In genomic region chr18:29753379-29753778, GRCh38 we compare ENCODE assay signal across 2 cellular contexts.
A peak's percentile ranks its signal among the peaks of the same experiment; 100 is the strongest.
TF ChIP-seq lines count a peak whose summit lies in the region.

No MANE protein-coding gene starts in this region.

TF ChIP-seq in IMR-90, 13 proteins besides CTCF, POLR2A, EP300 and RAD21:
- TF ChIP-seq MAFK (IDR thresholded peaks at IDR 0.05; ENCODE audit: low read depth, low read length) (no peak), RFX5 (IDR thresholded peaks at IDR 0.05; ENCODE audit: low read depth, low read length) (no peak), FOS (IDR thresholded peaks at IDR 0.05; ENCODE audit: low read depth, low read length) (peak; percentile 38; the same call in 1 of the 2 replicates), CHD1 (IDR thresholded peaks at IDR 0.05; ENCODE audit: low read depth, low read length) (no peak), NFE2L2 (IDR thresholded peaks at IDR 0.05; ENCODE audit: low read depth, low read length) (peak; percentile 78), RCOR1 (IDR thresholded peaks at IDR 0.05; ENCODE audit: insufficient replicate concordance, low read length) (no peak), CEBPB (IDR thresholded peaks at IDR 0.05; ENCODE audit: low read depth, low read length) (no peak), BHLHE40 (IDR thresholded peaks at IDR 0.05; ENCODE audit: low read depth, low read length) (0 out of 2 replicates have a peak, but pooled peaks have one; percentile 7), MXI1 (IDR thresholded peaks at IDR 0.05; ENCODE audit: borderline replicate concordance, low read depth, low read length) (no peak)

TF ChIP-seq in GM23338, 12 proteins besides CTCF, POLR2A, EP300 and RAD21:
- TF ChIP-seq EZH2phosphoT487 (IDR thresholded peaks at IDR 0.05; ENCODE audit: unreplicated experiment) (no peak), ZNF114 (CRISPR knock-in tag; IDR thresholded peaks at IDR 0.05) (no peak), JUNB (IDR thresholded peaks at IDR 0.05; ENCODE audit: unreplicated experiment) (no peak), CREB1 (CRISPR knock-in tag; IDR thresholded peaks at IDR 0.05; ENCODE audit: low read depth) (no peak), POLR2AphosphoS5 (IDR thresholded peaks at IDR 0.05; ENCODE audit: low read depth) (no peak), NANOG (IDR thresholded peaks at IDR 0.05; ENCODE audit: borderline replicate concordance) (no peak), ZNF331 (CRISPR knock-in tag; IDR thresholded peaks at IDR 0.05; ENCODE audit: low read depth) (no peak), EZH2 (IDR thresholded peaks at IDR 0.05; ENCODE audit: low read depth, unreplicated experiment) (no peak), STAT1 (IDR thresholded peaks at IDR 0.05; ENCODE audit: unreplicated experiment) (no peak)
- TF ChIP-seq, protein P1, sequence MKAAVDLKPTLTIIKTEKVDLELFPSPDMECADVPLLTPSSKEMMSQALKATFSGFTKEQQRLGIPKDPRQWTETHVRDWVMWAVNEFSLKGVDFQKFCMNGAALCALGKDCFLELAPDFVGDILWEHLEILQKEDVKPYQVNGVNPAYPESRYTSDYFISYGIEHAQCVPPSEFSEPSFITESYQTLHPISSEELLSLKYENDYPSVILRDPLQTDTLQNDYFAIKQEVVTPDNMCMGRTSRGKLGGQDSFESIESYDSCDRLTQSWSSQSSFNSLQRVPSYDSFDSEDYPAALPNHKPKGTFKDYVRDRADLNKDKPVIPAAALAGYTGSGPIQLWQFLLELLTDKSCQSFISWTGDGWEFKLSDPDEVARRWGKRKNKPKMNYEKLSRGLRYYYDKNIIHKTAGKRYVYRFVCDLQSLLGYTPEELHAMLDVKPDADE (IDR thresholded peaks at IDR 0.05) = no peak
- TF ChIP-seq, protein P2, sequence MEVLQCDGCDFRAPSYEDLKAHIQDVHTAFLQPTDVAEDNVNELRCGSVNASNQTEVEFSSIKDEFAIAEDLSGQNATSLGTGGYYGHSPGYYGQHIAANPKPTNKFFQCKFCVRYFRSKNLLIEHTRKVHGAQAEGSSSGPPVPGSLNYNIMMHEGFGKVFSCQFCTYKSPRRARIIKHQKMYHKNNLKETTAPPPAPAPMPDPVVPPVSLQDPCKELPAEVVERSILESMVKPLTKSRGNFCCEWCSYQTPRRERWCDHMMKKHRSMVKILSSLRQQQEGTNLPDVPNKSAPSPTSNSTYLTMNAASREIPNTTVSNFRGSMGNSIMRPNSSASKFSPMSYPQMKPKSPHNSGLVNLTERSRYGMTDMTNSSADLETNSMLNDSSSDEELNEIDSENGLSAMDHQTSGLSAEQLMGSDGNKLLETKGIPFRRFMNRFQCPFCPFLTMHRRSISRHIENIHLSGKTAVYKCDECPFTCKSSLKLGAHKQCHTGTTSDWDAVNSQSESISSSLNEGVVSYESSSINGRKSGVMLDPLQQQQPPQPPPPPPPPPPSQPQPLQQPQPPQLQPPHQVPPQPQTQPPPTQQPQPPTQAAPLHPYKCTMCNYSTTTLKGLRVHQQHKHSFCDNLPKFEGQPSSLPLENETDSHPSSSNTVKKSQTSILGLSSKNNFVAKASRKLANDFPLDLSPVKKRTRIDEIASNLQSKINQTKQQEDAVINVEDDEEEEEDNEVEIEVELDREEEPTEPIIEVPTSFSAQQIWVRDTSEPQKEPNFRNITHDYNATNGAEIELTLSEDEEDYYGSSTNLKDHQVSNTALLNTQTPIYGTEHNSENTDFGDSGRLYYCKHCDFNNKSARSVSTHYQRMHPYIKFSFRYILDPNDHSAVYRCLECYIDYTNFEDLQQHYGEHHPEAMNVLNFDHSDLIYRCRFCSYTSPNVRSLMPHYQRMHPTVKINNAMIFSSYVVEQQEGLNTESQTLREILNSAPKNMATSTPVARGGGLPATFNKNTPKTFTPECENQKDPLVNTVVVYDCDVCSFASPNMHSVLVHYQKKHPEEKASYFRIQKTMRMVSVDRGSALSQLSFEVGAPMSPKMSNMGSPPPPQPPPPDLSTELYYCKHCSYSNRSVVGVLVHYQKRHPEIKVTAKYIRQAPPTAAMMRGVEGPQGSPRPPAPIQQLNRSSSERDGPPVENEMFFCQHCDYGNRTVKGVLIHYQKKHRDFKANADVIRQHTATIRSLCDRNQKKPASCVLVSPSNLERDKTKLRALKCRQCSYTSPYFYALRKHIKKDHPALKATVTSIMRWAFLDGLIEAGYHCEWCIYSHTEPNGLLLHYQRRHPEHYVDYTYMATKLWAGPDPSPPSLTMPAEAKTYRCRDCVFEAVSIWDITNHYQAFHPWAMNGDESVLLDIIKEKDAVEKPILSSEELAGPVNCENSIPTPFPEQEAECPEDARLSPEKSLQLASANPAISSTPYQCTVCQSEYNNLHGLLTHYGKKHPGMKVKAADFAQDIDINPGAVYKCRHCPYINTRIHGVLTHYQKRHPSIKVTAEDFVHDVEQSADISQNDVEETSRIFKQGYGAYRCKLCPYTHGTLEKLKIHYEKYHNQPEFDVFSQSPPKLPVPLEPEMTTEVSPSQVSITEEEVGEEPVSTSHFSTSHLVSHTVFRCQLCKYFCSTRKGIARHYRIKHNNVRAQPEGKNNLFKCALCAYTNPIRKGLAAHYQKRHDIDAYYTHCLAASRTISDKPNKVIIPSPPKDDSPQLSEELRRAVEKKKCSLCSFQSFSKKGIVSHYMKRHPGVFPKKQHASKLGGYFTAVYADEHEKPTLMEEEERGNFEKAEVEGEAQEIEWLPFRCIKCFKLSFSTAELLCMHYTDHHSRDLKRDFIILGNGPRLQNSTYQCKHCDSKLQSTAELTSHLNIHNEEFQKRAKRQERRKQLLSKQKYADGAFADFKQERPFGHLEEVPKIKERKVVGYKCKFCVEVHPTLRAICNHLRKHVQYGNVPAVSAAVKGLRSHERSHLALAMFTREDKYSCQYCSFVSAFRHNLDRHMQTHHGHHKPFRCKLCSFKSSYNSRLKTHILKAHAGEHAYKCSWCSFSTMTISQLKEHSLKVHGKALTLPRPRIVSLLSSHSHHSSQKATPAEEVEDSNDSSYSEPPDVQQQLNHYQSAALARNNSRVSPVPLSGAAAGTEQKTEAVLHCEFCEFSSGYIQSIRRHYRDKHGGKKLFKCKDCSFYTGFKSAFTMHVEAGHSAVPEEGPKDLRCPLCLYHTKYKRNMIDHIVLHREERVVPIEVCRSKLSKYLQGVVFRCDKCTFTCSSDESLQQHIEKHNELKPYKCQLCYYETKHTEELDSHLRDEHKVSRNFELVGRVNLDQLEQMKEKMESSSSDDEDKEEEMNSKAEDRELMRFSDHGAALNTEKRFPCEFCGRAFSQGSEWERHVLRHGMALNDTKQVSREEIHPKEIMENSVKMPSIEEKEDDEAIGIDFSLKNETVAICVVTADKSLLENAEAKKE (CRISPR knock-in tag; IDR thresholded peaks at IDR 0.05) = no peak
- TF ChIP-seq, protein P3, sequence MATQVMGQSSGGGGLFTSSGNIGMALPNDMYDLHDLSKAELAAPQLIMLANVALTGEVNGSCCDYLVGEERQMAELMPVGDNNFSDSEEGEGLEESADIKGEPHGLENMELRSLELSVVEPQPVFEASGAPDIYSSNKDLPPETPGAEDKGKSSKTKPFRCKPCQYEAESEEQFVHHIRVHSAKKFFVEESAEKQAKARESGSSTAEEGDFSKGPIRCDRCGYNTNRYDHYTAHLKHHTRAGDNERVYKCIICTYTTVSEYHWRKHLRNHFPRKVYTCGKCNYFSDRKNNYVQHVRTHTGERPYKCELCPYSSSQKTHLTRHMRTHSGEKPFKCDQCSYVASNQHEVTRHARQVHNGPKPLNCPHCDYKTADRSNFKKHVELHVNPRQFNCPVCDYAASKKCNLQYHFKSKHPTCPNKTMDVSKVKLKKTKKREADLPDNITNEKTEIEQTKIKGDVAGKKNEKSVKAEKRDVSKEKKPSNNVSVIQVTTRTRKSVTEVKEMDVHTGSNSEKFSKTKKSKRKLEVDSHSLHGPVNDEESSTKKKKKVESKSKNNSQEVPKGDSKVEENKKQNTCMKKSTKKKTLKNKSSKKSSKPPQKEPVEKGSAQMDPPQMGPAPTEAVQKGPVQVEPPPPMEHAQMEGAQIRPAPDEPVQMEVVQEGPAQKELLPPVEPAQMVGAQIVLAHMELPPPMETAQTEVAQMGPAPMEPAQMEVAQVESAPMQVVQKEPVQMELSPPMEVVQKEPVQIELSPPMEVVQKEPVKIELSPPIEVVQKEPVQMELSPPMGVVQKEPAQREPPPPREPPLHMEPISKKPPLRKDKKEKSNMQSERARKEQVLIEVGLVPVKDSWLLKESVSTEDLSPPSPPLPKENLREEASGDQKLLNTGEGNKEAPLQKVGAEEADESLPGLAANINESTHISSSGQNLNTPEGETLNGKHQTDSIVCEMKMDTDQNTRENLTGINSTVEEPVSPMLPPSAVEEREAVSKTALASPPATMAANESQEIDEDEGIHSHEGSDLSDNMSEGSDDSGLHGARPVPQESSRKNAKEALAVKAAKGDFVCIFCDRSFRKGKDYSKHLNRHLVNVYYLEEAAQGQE (IDR thresholded peaks at IDR 0.05; ENCODE audit: unreplicated experiment) = no peak
